Comparison of ENCODE assay signal across 8 cellular contexts in the genomic region with DNA sequence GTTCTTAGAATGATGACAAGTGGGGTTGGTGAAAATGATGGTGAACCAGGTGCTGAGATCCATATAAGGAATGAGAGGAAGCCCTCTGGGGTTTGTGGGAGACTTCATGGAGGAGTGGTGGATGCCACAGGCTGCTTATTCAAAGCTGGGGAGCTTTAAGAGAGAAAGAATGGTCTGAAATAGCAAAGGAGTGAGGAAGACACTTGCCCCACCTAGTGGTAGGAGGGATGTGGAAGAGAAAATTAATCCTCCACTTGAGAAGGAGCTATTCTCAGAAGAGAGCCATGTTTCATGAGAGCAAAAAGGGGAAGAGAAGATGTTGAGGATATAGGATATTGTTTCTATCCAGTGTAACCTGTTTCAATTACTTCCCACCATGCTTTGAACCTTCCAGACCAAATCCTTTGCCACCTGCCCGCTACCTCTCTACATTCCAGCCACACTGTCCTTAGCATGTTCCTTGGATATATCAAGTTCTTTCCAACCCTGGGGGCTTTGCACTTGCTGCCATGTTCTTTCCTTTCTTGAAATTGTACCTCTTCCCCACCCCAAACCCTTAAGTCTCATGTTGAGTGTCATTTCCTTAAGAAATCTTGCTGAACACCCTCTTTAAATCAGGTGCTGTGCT. TPM values are rescaled to one million over a fixed set of nuclear protein-coding genes. Genes with fewer than 3 reads are reported as not detected.
DNase-seq lines count a peak whose midpoint lies in the region; ATAC-seq lines count a peak whose summit lies in the region.

No MANE protein-coding gene starts in this region.

- H3K27me3 ChIP-seq in NT2/D1 (ENCODE audit: insufficient read depth, insufficient read length), result no peaks in the 10 kb centered on the region

- H3K4me1 Mint-ChIP-seq in activated T-cell treated with anti-CD3 and anti-CD28 coated beads, Interleukin-2, amount 50 U/mL, for 72 hours (ENCODE audit: low read depth), result peaks cover 11% of the 10 kb centered on the region

- H3K4me3 ChIP-seq in NT2/D1 (ENCODE audit: insufficient read length, low read depth), result no peak overlapping the region

- peak in 1 of 2 donors; percentile 34 for ATAC-seq in activated T-cell treated with anti-CD3 and anti-CD28 coated beads, Interleukin-2, amount 50 U/mL, for 72 hours (replicated peaks in 1 of 2)
- ATAC-seq in HG03354 (IDR thresholded peaks at IDR 0.05; ENCODE audit: poor library complexity, severe bottlenecking, unreplicated experiment) (peak; percentile 57), HG03097 (IDR thresholded peaks at IDR 0.05; ENCODE audit: low FRiP score, unreplicated experiment) (no peak)

- H3K9me3 Mint-ChIP-seq in activated T-cell treated with anti-CD3 and anti-CD28 coated beads, Interleukin-2, amount 50 U/mL, for 72 hours, result no peaks in the 10 kb centered on the region

- H3K9me3 ChIP-seq in NT2/D1 (ENCODE audit: insufficient read depth, low read length), result no peaks in the 10 kb centered on the region

- H3K4me3 Mint-ChIP-seq in activated T-cell treated with anti-CD3 and anti-CD28 coated beads, Interleukin-2, amount 50 U/mL, for 72 hours, result no peak overlapping the region

- peak; percentile 28 to 31 for DNase-seq in activated T-cell treated with anti-CD3 and anti-CD28 coated beads, Interleukin-2, amount 50 U/mL, for 72 hours
- no peak for DNase-seq in activated T-cell treated with anti-CD3 and anti-CD28 coated beads, Interleukin-2, amount 50 U/mL, for 48 hours
- peak; percentile 59 for DNase-seq in NT2/D1 (ENCODE audit: low read depth, low spot score)
- peak; percentile 26 for DNase-seq in cerebellum (ENCODE audit: low spot score)
- DNase-seq in middle frontal gyrus (ENCODE audit: extremely low spot score, low spot score), result peak; percentile 26
- DNase-seq in posterior vena cava (ENCODE audit: low spot score), result no peak

- intact Hi-C loops in posterior vena cava (cut with DNase I), result loop anchor here in 1 of 2 donors (5.0 kb wide), 1 partner anchor 599 kb away; the partner anchor contains the start of gene CACNA1E

- no peak overlapping the region for H3K9ac ChIP-seq in NT2/D1 (ENCODE audit: insufficient read length, low read depth)

- no peaks in the 10 kb centered on the region for H3K27me3 Mint-ChIP-seq in activated T-cell treated with anti-CD3 and anti-CD28 coated beads, Interleukin-2, amount 50 U/mL, for 72 hours (ENCODE audit: low read depth)

- H3K36me3 Mint-ChIP-seq in activated T-cell treated with anti-CD3 and anti-CD28 coated beads, Interleukin-2, amount 50 U/mL, for 72 hours (ENCODE audit: insufficient read depth in 2 of 2), result no peaks in the 10 kb centered on the region

- H3K36me3 ChIP-seq in NT2/D1 (ENCODE audit: insufficient read depth, insufficient read length, low read length), result no peaks in the 10 kb centered on the region

- no peak overlapping the region for H3K27ac Mint-ChIP-seq in activated T-cell treated with anti-CD3 and anti-CD28 coated beads, Interleukin-2, amount 50 U/mL, for 72 hours

- H3K4me1 ChIP-seq in NT2/D1 (ENCODE audit: insufficient read depth, insufficient read length), result no peaks in the 10 kb centered on the region

RNA-seq across cellular contexts. Expression of gene ZNF648, which starts 19.6 kb away (rescaled TPM):
- total RNA-seq in activated T-cell treated with anti-CD3 and anti-CD28 coated beads, Interleukin-2, amount 50 U/mL, for 72 hours, result under 1 TPM in 1 of 2 donors, not detected in 1; 0.07 TPM
- 0.82 TPM for total RNA-seq in cerebellum
- total RNA-seq in posterior vena cava, result not detected

Comparison
In these comparisons a context has a peak if more than half of its experiments do, and no peak if none do; other contexts are left out.
1. DNase-seq: peak in activated T-cell treated with anti-CD3 and anti-CD28 coated beads, Interleukin-2, amount 50 U/mL, for 72 hours (2 of 2), NT2/D1 (single experiment), cerebellum (single experiment) and middle frontal gyrus (single experiment); none in activated T-cell treated with anti-CD3 and anti-CD28 coated beads, Interleukin-2, amount 50 U/mL, for 48 hours (0 of 2) and posterior vena cava (single experiment).